10 cellular contexts compared by ENCODE assay signal in the genomic region with DNA sequence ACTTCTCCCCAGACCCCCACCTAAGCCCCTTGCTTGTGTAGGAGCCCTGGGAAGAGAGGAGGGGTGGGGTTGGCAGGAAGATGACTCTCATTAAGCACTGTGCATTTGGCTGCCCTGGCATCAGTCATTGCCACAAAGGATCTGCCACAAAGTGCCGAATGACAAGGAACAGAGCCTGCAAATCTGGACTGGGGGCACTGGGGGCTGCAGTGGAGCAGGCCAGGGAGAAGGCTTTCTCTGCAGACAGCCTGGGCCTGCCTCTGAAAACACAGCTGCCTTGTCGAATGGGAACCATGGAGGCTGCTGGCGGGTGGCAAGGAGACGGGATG.
DNase-seq lines count a peak whose midpoint lies in the region; ATAC-seq and TF ChIP-seq lines count a peak whose summit lies in the region.
"Had no signal": no experiment of that assay in that cellular context is flagged by ENCODE, and none has a peak within 500 bp of the region (broad histone marks: within the 10 kb centered on the region; RNA-seq: fewer than 3 reads in every experiment).

No MANE protein-coding gene starts in this region.

- H3K27me3 ChIP-seq in Caco-2 (replicated peaks; ENCODE audit: control insufficient read depth, insufficient read depth, low read length) (peaks cover 1% of the 10 kb centered on the region; the same call in 1 of the 2 replicates), smooth muscle cell (ENCODE audit: low read depth) (peaks cover 10% of the 10 kb centered on the region)

- peaks cover 10% of the 10 kb centered on the region for H3K27me3 Mint-ChIP-seq in Caco-2 (ENCODE audit: insufficient read depth, unreplicated experiment)
- H3K27me3 Mint-ChIP-seq in natural killer cell treated with Interleukin-12 subunit alpha and Interleukin-12 subunit beta and Interleukin-15 and Interleukin-18, amount 100 ng/mL, for 72 hours: peaks cover 9 to 17% of the 10 kb centered on the region in 2 donors

- H3K4me3 Mint-ChIP-seq in Caco-2 (ENCODE audit: unreplicated experiment): peak overlapping the region; percentile 67
- no peak overlapping the region for H3K4me3 Mint-ChIP-seq in natural killer cell treated with Interleukin-12 subunit alpha and Interleukin-12 subunit beta and Interleukin-15 and Interleukin-18, amount 100 ng/mL, for 72 hours

- POLR2A ChIA-PET in Caco-2 (lab: Charles Lee): no interaction called here

- peaks cover 7% of the 10 kb centered on the region for H3K4me1 Mint-ChIP-seq in Caco-2 (ENCODE audit: low read depth, unreplicated experiment)
- peaks cover 24 to 30% of the 10 kb centered on the region in 2 donors for H3K4me1 Mint-ChIP-seq in natural killer cell treated with Interleukin-12 subunit alpha and Interleukin-12 subunit beta and Interleukin-15 and Interleukin-18, amount 100 ng/mL, for 72 hours (ENCODE audit: low read depth in 2 of 2)

- H3K9me3 ChIP-seq in Caco-2: no peaks in the 10 kb centered on the region
- H3K9me3 ChIP-seq in smooth muscle cell (replicated peaks; ENCODE audit: low read depth): no peaks in the 10 kb centered on the region
- H3K9me3 ChIP-seq: HAP-1 had no signal

- H3F3A ChIP-seq in smooth muscle cell (ENCODE audit: low read depth): no peaks in the 10 kb centered on the region

- no peak overlapping the region for H3K4me2 ChIP-seq in smooth muscle cell

- 70% methylated on average over 4 of the region's 4 CpGs for WGBS in smooth muscle cell (ENCODE audit: low lambda C conversion rate)

- TF ChIP-seq CTCF in Caco-2 (IDR thresholded peaks at IDR 0.05; ENCODE audit: insufficient read depth in 1 of 2, low read depth in 1 of 2, low read length in 1 of 2, severe bottlenecking in 1 of 2, unreplicated experiment in 1 of 2) (no peak), smooth muscle cell (IDR thresholded peaks at IDR 0.05; ENCODE audit: borderline replicate concordance, insufficient read depth, poor library complexity, severe bottlenecking) (no peak)

- H3K27ac ChIP-seq in smooth muscle cell (ENCODE audit: low read depth): no peak overlapping the region
- H3K27ac ChIP-seq: HL-60 had no signal

- H2AFZ ChIP-seq in smooth muscle cell (ENCODE audit: low read depth): no peak overlapping the region

- no peak overlapping the region for H3K9ac ChIP-seq in smooth muscle cell (ENCODE audit: low read depth)

- intact Hi-C loops in Caco-2 (cut with micrococcal nuclease; ENCODE audit: unreplicated experiment): loop anchor here (1.0 to 5.0 kb wide), 3 partner anchors 18 to 616 kb away; a partner anchor contains a TSS

- peaks cover 5% of the 10 kb centered on the region; the same call in 1 of the 2 replicates for H3K4me1 ChIP-seq in Caco-2
- no peaks in the 10 kb centered on the region for H3K4me1 ChIP-seq in smooth muscle cell (ENCODE audit: low read depth)

- CTCF ChIA-PET in Caco-2 (lab: Charles Lee): interaction anchor here (0.6 to 2.0 kb wide), 9 partner anchors 17 to 442 kb away, joined by 3 to 16 read pairs (median 3); a partner anchor contains a TSS

- H3K79me2 ChIP-seq in smooth muscle cell (ENCODE audit: low read depth): no peaks in the 10 kb centered on the region

- no peak for DNase-seq in Caco-2
- DNase-seq in NCI-H446 (lab: John Stamatoyannopoulos, UW): peak; percentile 92 to 95
- DNase-seq in globus pallidus (ENCODE audit: low spot score): peak; percentile 16
- DNase-seq in natural killer cell treated with Interleukin-12 subunit alpha and Interleukin-12 subunit beta and Interleukin-15 and Interleukin-18, amount 100 ng/mL, for 72 hours (ENCODE audit: low spot score): no peak
- no peak for DNase-seq in smooth muscle cell (lab: John Stamatoyannopoulos, UW; ENCODE audit: unreplicated experiment)
- no peak for DNase-seq in SKM-1 (lab: John Stamatoyannopoulos, UW; ENCODE audit: unreplicated experiment)
- no peak for DNase-seq in HuH-7 (ENCODE audit: low spot score)

- no peaks in the 10 kb centered on the region for H4K20me1 ChIP-seq in smooth muscle cell (ENCODE audit: low read depth)

- H3K36me3 ChIP-seq in Caco-2 (ENCODE audit: control insufficient read depth, insufficient read depth, low read length): no peaks in the 10 kb centered on the region
- H3K36me3 ChIP-seq in smooth muscle cell (ENCODE audit: low read depth): no peaks in the 10 kb centered on the region
- H3K36me3 ChIP-seq: HAP-1 had no signal

- no peak overlapping the region for H3K4me3 ChIP-seq in Caco-2 (ENCODE audit: low read depth, low read length)
- no peak overlapping the region for H3K4me3 ChIP-seq in smooth muscle cell
- H3K4me3 ChIP-seq: HAP-1 had no signal

- no TSS peak for BruUV-seq in Caco-2 (replicated peaks; lab: Mats Ljungman, UMichigan)

- H3K27ac Mint-ChIP-seq in Caco-2 (ENCODE audit: unreplicated experiment): no peak overlapping the region
- peak overlapping the region; percentile 33 to 56 for H3K27ac Mint-ChIP-seq in natural killer cell treated with Interleukin-12 subunit alpha and Interleukin-12 subunit beta and Interleukin-15 and Interleukin-18, amount 100 ng/mL, for 72 hours
- H3K27ac Mint-ChIP-seq: CD4-positive, alpha-beta T cell had no signal

- no peaks in the 10 kb centered on the region for H3K9me3 Mint-ChIP-seq in Caco-2 (ENCODE audit: unreplicated experiment)
- no peaks in the 10 kb centered on the region for H3K9me3 Mint-ChIP-seq in natural killer cell treated with Interleukin-12 subunit alpha and Interleukin-12 subunit beta and Interleukin-15 and Interleukin-18, amount 100 ng/mL, for 72 hours
- H3K9me3 Mint-ChIP-seq: CD4-positive, alpha-beta T cell had no signal

- no peaks in the 10 kb centered on the region for H3K36me3 Mint-ChIP-seq in Caco-2 (ENCODE audit: insufficient read depth, unreplicated experiment)
- no peaks in the 10 kb centered on the region for H3K36me3 Mint-ChIP-seq in natural killer cell treated with Interleukin-12 subunit alpha and Interleukin-12 subunit beta and Interleukin-15 and Interleukin-18, amount 100 ng/mL, for 72 hours

- no peak for ATAC-seq in natural killer cell treated with Interleukin-12 subunit alpha and Interleukin-12 subunit beta and Interleukin-15 and Interleukin-18, amount 100 ng/mL, for 72 hours

Comparison
In these comparisons a context has a peak if more than half of its experiments do, and no peak if none do; other contexts are left out.
1. DNase-seq: peak in NCI-H446 (2 of 2) and globus pallidus (single experiment); none in Caco-2 (0 of 2), natural killer cell treated with Interleukin-12 subunit alpha and Interleukin-12 subunit beta and Interleukin-15 and Interleukin-18, amount 100 ng/mL, for 72 hours (single experiment), smooth muscle cell (single experiment), SKM-1 (single experiment) and HuH-7 (single experiment).